ENCODE assay signal across 27 cellular contexts in genomic region chr17:2701996-2702741, GRCh38. TPM values are rescaled to one million over a fixed set of nuclear protein-coding genes. Genes with fewer than 3 reads are reported as not detected.
DNase-seq lines count a peak whose midpoint lies in the region; ATAC-seq, FAIRE-seq and TF ChIP-seq lines count a peak whose summit lies in the region.
"Had no signal": no experiment of that assay in that cellular context is flagged by ENCODE, and none has a peak within 500 bp of the region (broad histone marks: within the 10 kb centered on the region; RNA-seq: fewer than 3 reads in every experiment).

No MANE protein-coding gene starts in this region.

- no peak overlapping the region; the same call in 1 of the 2 replicates for H3K27ac Mint-ChIP-seq in GM23338
- H3K27ac Mint-ChIP-seq in activated CD4-positive, alpha-beta T cell treated with anti-CD3 and anti-CD28 coated beads, Interleukin-2, amount 10 ng/mL, durations not matched to agents 24 days and 14 days: no peak overlapping the region
- H3K27ac Mint-ChIP-seq: activated naive CD4-positive, alpha-beta T cell treated with anti-CD3 and anti-CD28 coated beads, Interleukin-2, amount 10 ng/mL, durations not matched to agents 7 days and 5 days; T-cell had no signal

- H2AFZ ChIP-seq in GM23338 (no peak overlapping the region), H1 (ENCODE audit: low read length) (no peak overlapping the region)

- DNase-seq in Ammon's horn (ENCODE audit: low spot score) (peak; percentile 37), GM23338 (ENCODE audit: low spot score) (peak; percentile 50), H1 (ENCODE audit: low read depth in 1 of 2, low spot score in 2 of 2) (no peak), mucosa of descending colon (peak in 2 of 3 donors; percentile 9 to 36), T-helper 9 cell (no peak), DMS53 treated with DMSO at 0.1 percent for 48 hours (lab: John Stamatoyannopoulos, UW; ENCODE audit: unreplicated experiment) (no peak), H54 (ENCODE audit: insufficient read length, low spot score) (no peak)
- no peak for DNase-seq in activated CD4-positive, alpha-beta T cell treated with anti-CD3 and anti-CD28 coated beads, Interleukin-2, amount 10 ng/mL, durations not matched to agents 24 days and 14 days
- DNase-seq: activated CD4-positive, alpha-beta T cell treated with anti-CD3 and anti-CD28 coated beads, Interleukin-2, amount 50 U/mL, for 4 hours; CD8-positive, alpha-beta memory T cell; colonic mucosa; DMS79 treated with DMSO at 0.1 percent for 48 hours; foreskin keratinocyte; NCI-H1105 treated with DMSO at 0.1 percent for 48 hours; NCI-H526; SHP77 treated with DMSO at 0.1 percent for 48 hours; stimulated activated CD4-positive, alpha-beta T cell treated with anti-CD3 and anti-CD28 coated beads, Interleukin-2, amount 100 ng/mL, for 24 hours; stimulated activated naive CD4-positive, alpha-beta T cell treated with Interleukin-2 at 50 U/mL for 16 hours; T-cell; trophoblast cell had no signal

- H3K23ac ChIP-seq in H1 (ENCODE audit: insufficient read length): no peak overlapping the region

- H3K56ac ChIP-seq in H1 (replicated peaks; ENCODE audit: insufficient read length, low read depth, low read length): no peak overlapping the region

- no peak overlapping the region for H2BK5ac ChIP-seq in H1 (ENCODE audit: low read depth, low read length)

- no peak overlapping the region for H4K8ac ChIP-seq in H1 (ENCODE audit: extremely low read depth, insufficient read depth, low read length)

- ATAC-seq in GM23338 (peak; percentile 7), mucosa of descending colon (no peak)
- ATAC-seq: foreskin keratinocyte, left colon, T-cell had no signal

- POLR2A ChIA-PET in H1 (lab: Charles Lee; ENCODE audit: partially characterized antibody): interaction anchor here (0.9 to 1.5 kb wide), 6 partner anchors 9 to 23 kb away, joined by 3 to 6 read pairs (median 4); no protein-coding TSS in a partner anchor

- H3K9me3 Mint-ChIP-seq in GM23338: no peaks in the 10 kb centered on the region
- no peaks in the 10 kb centered on the region for H3K9me3 Mint-ChIP-seq in activated CD4-positive, alpha-beta T cell treated with anti-CD3 and anti-CD28 coated beads, Interleukin-2, amount 10 ng/mL, durations not matched to agents 24 days and 14 days
- H3K9me3 Mint-ChIP-seq: activated naive CD4-positive, alpha-beta T cell treated with anti-CD3 and anti-CD28 coated beads, Interleukin-2, amount 10 ng/mL, durations not matched to agents 7 days and 5 days; CD8-positive, alpha-beta memory T cell; T-cell had no signal

- peak; percentile 41 to 61 for TF ChIP-seq RAD21 in H1 (IDR thresholded peaks at IDR 0.05 in 1 of 2, conservative IDR thresholded peaks at IDR 0.05 in 1 of 2; ENCODE audit: low read depth in 2 of 2, low read length in 2 of 2)

- H3K23me2 ChIP-seq in H1 (ENCODE audit: low read depth, low read length): no peaks in the 10 kb centered on the region

- no peak for TF ChIP-seq EP300 in H1 (IDR thresholded peaks at IDR 0.05; ENCODE audit: borderline replicate concordance in 1 of 2, low read depth in 2 of 2, low read length in 2 of 2)

- H3K27ac ChIP-seq in GM23338 (ENCODE audit: low read depth) (no peak overlapping the region), H1 (ENCODE audit: low read depth, low read length) (no peak overlapping the region)
- H3K27ac ChIP-seq: colonic mucosa, foreskin keratinocyte had no signal

- no peak overlapping the region for H2BK12ac ChIP-seq in H1 (ENCODE audit: low read depth, low read length)

- H3K14ac ChIP-seq in H1 (ENCODE audit: insufficient read length): no peak overlapping the region

- H3K79me2 ChIP-seq in GM23338 (replicated peaks; ENCODE audit: insufficient read depth): peaks cover 20% of the 10 kb centered on the region
- peaks cover 0 to 22% of the 10 kb centered on the region in 2 experiments; a peak in 2 of 4 replicates for H3K79me2 ChIP-seq in H1 (ENCODE audit: control insufficient read depth in 1 of 2, insufficient read depth in 2 of 2, low read length in 2 of 2)

- no peak overlapping the region for H4K91ac ChIP-seq in H1 (replicated peaks; ENCODE audit: insufficient read length, low read length)

- peaks cover 3% of the 10 kb centered on the region for H4K20me1 ChIP-seq in GM23338 (replicated peaks; ENCODE audit: insufficient read depth)
- peaks cover under 1 to 29% of the 10 kb centered on the region in 2 experiments for H4K20me1 ChIP-seq in H1 (replicated peaks in 1 of 2; ENCODE audit: control insufficient read depth in 1 of 2, insufficient read depth in 2 of 2, low read length in 2 of 2)

- WGBS in H1 (ENCODE audit: extremely low coverage in 1 of 2, insufficient coverage in 1 of 2, insufficient read length in 1 of 2, insufficient replicate concordance in 2 of 2, low coverage in 1 of 2, low lambda C conversion rate in 2 of 2, missing lambda C conversion rate in 1 of 2), 2 experiments: 91% methylated on average over 22 of the region's 22 CpGs; no CpG with 5 or more reads in 1 of the 2 experiments

- H3K27me3 ChIP-seq in GM23338 (ENCODE audit: insufficient read depth) (no peaks in the 10 kb centered on the region), H1 (replicated peaks in 1 of 4; ENCODE audit: control insufficient read depth in 3 of 4, extremely low read depth in 1 of 4, insufficient read depth in 3 of 4, low read length in 3 of 4) (no peaks in the 10 kb centered on the region)
- H3K27me3 ChIP-seq: colonic mucosa, foreskin keratinocyte had no signal

- no peak overlapping the region for H3K4me3 Mint-ChIP-seq in GM23338
- H3K4me3 Mint-ChIP-seq in activated CD4-positive, alpha-beta T cell treated with anti-CD3 and anti-CD28 coated beads, Interleukin-2, amount 10 ng/mL, durations not matched to agents 24 days and 14 days: no peak overlapping the region
- H3K4me3 Mint-ChIP-seq: activated naive CD4-positive, alpha-beta T cell treated with anti-CD3 and anti-CD28 coated beads, Interleukin-2, amount 10 ng/mL, durations not matched to agents 7 days and 5 days; T-cell had no signal

- no peak overlapping the region for H3K18ac ChIP-seq in H1 (ENCODE audit: extremely low read depth, low read length)

- no peak overlapping the region for H4K5ac ChIP-seq in H1 (ENCODE audit: insufficient read length, low read depth, low read length)

- no peak overlapping the region for H3K4ac ChIP-seq in H1 (replicated peaks; ENCODE audit: insufficient read length, low read depth, low read length)

- H3F3A ChIP-seq in GM23338 (replicated peaks; ENCODE audit: low read depth): no peaks in the 10 kb centered on the region

- no peak overlapping the region for H2BK15ac ChIP-seq in H1 (ENCODE audit: low read length)

- H3K9me2 ChIP-seq in GM23338 (ENCODE audit: insufficient read depth): no peaks in the 10 kb centered on the region

- CTCF ChIA-PET in H1 (lab: Charles Lee; ENCODE audit: partially characterized antibody): interaction anchor here (0.7 to 1.5 kb wide), 9 partner anchors 11 to 184 kb away, joined by 3 read pairs; no protein-coding TSS in a partner anchor

- TF ChIP-seq CTCF in GM23338 (conservative IDR thresholded peaks at IDR 0.05; ENCODE audit: low read depth in 2 of 2): peak; percentile 35 to 71
- peak; percentile 28 to 63 (median 51) for TF ChIP-seq CTCF in H1 (IDR thresholded peaks at IDR 0.05; ENCODE audit: control extremely low read depth in 1 of 3, insufficient read depth in 1 of 3, low read depth in 1 of 3, low read length in 3 of 3)
- no peak for TF ChIP-seq CTCF in mucosa of descending colon (IDR thresholded peaks at IDR 0.05)

- H3K4me3 ChIP-seq in GM23338 (no peak overlapping the region), H1 (ENCODE audit: extremely low read depth in 1 of 4, insufficient read depth in 2 of 4, low read depth in 3 of 4, low read length in 4 of 4) (no peak overlapping the region), mucosa of descending colon (no peak overlapping the region)
- H3K4me3 ChIP-seq: colonic mucosa had no signal

- H3K36me3 Mint-ChIP-seq in GM23338 (ENCODE audit: low read depth): peaks cover 44% of the 10 kb centered on the region; the same call in 2 of the 3 replicates
- H3K36me3 Mint-ChIP-seq in activated CD4-positive, alpha-beta T cell treated with anti-CD3 and anti-CD28 coated beads, Interleukin-2, amount 10 ng/mL, durations not matched to agents 24 days and 14 days (ENCODE audit: low read depth): peaks cover 39% of the 10 kb centered on the region

- no peaks in the 10 kb centered on the region for H3K36me3 ChIP-seq in GM23338 (ENCODE audit: insufficient read depth)
- H3K36me3 ChIP-seq in H1 (ENCODE audit: control insufficient read depth in 2 of 4, insufficient read depth in 4 of 4, low read length in 3 of 4): peaks cover 0 to 28% (median 18%) of the 10 kb centered on the region in 4 experiments; a peak in 7 of 8 replicates
- H3K36me3 ChIP-seq in mucosa of descending colon (ENCODE audit: low read depth): peaks cover 27% of the 10 kb centered on the region

- H3K4me1 ChIP-seq in GM23338 (ENCODE audit: insufficient read depth) (no peaks in the 10 kb centered on the region; the same call in 1 of the 2 replicates), H1 (replicated peaks in 1 of 4; ENCODE audit: control insufficient read depth in 3 of 4, insufficient read depth in 4 of 4, low read length in 3 of 4) (peaks cover 0 to 4% (median 3%) of the 10 kb centered on the region in 4 experiments; a peak in 5 of 7 replicates), mucosa of descending colon (ENCODE audit: low read depth) (peaks cover 3% of the 10 kb centered on the region)
- H3K4me1 ChIP-seq: colonic mucosa, foreskin keratinocyte had no signal

- H3K9ac ChIP-seq in H1 (replicated peaks in 1 of 4; ENCODE audit: extremely low read depth in 1 of 4, low read depth in 3 of 4, low read length in 3 of 4): no peak overlapping the region; a peak in 1 of 7 replicates

- H3K4me2 ChIP-seq in GM23338 (no peak overlapping the region), H1 (ENCODE audit: insufficient read depth in 1 of 2, low read depth in 2 of 2, low read length in 2 of 2) (no peak overlapping the region)

- no peaks in the 10 kb centered on the region for H3K9me3 ChIP-seq in H1 (ENCODE audit: insufficient read depth in 2 of 2, low read depth in 1 of 2, low read length in 1 of 2)
- H3K9me3 ChIP-seq in mucosa of descending colon: no peaks in the 10 kb centered on the region
- H3K9me3 ChIP-seq: colonic mucosa had no signal

- no peak overlapping the region for H2AK5ac ChIP-seq in H1 (ENCODE audit: low read depth, low read length)

- peaks cover 5% of the 10 kb centered on the region for H3K79me1 ChIP-seq in H1 (ENCODE audit: low read depth, low read length)

- peaks cover 19% of the 10 kb centered on the region for H3K4me1 Mint-ChIP-seq in GM23338
- peaks cover 9% of the 10 kb centered on the region for H3K4me1 Mint-ChIP-seq in activated CD4-positive, alpha-beta T cell treated with anti-CD3 and anti-CD28 coated beads, Interleukin-2, amount 10 ng/mL, durations not matched to agents 24 days and 14 days
- H3K4me1 Mint-ChIP-seq: activated naive CD4-positive, alpha-beta T cell treated with anti-CD3 and anti-CD28 coated beads, Interleukin-2, amount 10 ng/mL, durations not matched to agents 7 days and 5 days had no signal

- TF ChIP-seq POLR2A in H1 (IDR thresholded peaks at IDR 0.05; ENCODE audit: control extremely low read depth in 1 of 2, low read depth in 2 of 2, low read length in 2 of 2) (no peak), H54 (IDR thresholded peaks at IDR 0.05; ENCODE audit: low read depth, low read length) (no peak)

- H3K27me3 Mint-ChIP-seq in GM23338 (ENCODE audit: insufficient read depth, low read depth, poor library complexity): peaks cover 5% of the 10 kb centered on the region
- H3K27me3 Mint-ChIP-seq in activated CD4-positive, alpha-beta T cell treated with anti-CD3 and anti-CD28 coated beads, Interleukin-2, amount 10 ng/mL, durations not matched to agents 24 days and 14 days: no peaks in the 10 kb centered on the region
- H3K27me3 Mint-ChIP-seq: activated naive CD4-positive, alpha-beta T cell treated with anti-CD3 and anti-CD28 coated beads, Interleukin-2, amount 10 ng/mL, durations not matched to agents 7 days and 5 days; CD8-positive, alpha-beta memory T cell; T-cell had no signal

- no peak overlapping the region for H2BK20ac ChIP-seq in H1 (ENCODE audit: low read length)

- intact Hi-C loops in mucosa of descending colon (cut with DNase I, micrococcal nuclease): no loop called here
- intact Hi-C loops in activated CD4-positive, alpha-beta T cell treated with anti-CD3 and anti-CD28 coated beads, Interleukin-2, amount 10 ng/mL, durations not matched to agents 24 days and 14 days (cut with micrococcal nuclease): no loop called here

- H2BK120ac ChIP-seq in H1 (replicated peaks; ENCODE audit: low read depth, low read length): no peak overlapping the region

- FAIRE-seq in H1 (lab: Jason Lieb, UNC) (no peak), H54 (lab: Jason Lieb, UNC) (no peak)
- FAIRE-seq: endothelial cell of umbilical vein, GM18507 had no signal

RNA-seq across cellular contexts. Expression of gene CLUH, which starts 9.4 kb away (rescaled TPM):
- 86.1 and 90.0 TPM in 2 replicates for total RNA-seq in GM23338 (2014; rRNA removed; shearing (Covaris generic))
- polyA plus RNA-seq in GM23338 (2016; fragmentation: Nextera tagmentation; extraction: Ambion mirVana): 23.5 and 24.2 TPM in 2 replicates
- total RNA-seq in H1 (2021; fragmentation: NEBNext Ultra II Directional; extraction: Animal tissue kit (Norgen Biotek cat#: 25700)): 93.6 and 98.6 TPM in 2 replicates
- 33.6 and 46.8 TPM in 2 replicates for polyA plus RNA-seq in H1 (2011; rRNA removed)
- polyA plus RNA-seq in H1 (2011; cell fraction: cytosol; rRNA removed): 32.3 TPM
- 142 TPM for polyA plus RNA-seq in H1 (2011; cell fraction: nucleus; rRNA removed)
- 64.3 to 76.7 TPM (median 69.8 TPM) in 4 replicates for polyA plus RNA-seq in H1 (2012, experiment 1 of 2)
- polyA plus RNA-seq in H1 (2012, experiment 2 of 2): 44.8 TPM
- 45.6 TPM for polyA plus RNA-seq in H1 (2013, experiment 1 of 2)
- 39.5 TPM for polyA plus RNA-seq in H1 (2013, experiment 2 of 2)
- polyA minus RNA-seq in H1 (2011; rRNA and poly(A)+ RNA removed): 24.7 and 34.6 TPM in 2 replicates
- 32.9 TPM for polyA minus RNA-seq in H1 (2011; cell fraction: cytosol; rRNA and poly(A)+ RNA removed)
- 44.5 TPM for polyA minus RNA-seq in H1 (2011; cell fraction: nucleus; rRNA and poly(A)+ RNA removed)
- total RNA-seq in mucosa of descending colon: 100 to 1,000 TPM; 120 to 149 (median 145) TPM
- 178 and 193 TPM in 2 replicates for total RNA-seq in activated CD4-positive, alpha-beta T cell treated with anti-CD3 and anti-CD28 coated beads, Interleukin-2, amount 10 ng/mL, durations not matched to agents 24 days and 14 days

RNA-seq across cellular contexts. Expression of gene CCDC92B, which starts 47.3 kb away (rescaled TPM):
- total RNA-seq in GM23338 (2014; rRNA removed; shearing (Covaris generic)): 8.4 and 9.1 TPM in 2 replicates
- polyA plus RNA-seq in GM23338 (2016; fragmentation: Nextera tagmentation; extraction: Ambion mirVana): 4.8 and 5.7 TPM in 2 replicates
- total RNA-seq in H1 (2021; fragmentation: NEBNext Ultra II Directional; extraction: Animal tissue kit (Norgen Biotek cat#: 25700)): 11.9 and 12.1 TPM in 2 replicates
- polyA plus RNA-seq in H1 (2011; rRNA removed): 5.5 and 9.0 TPM in 2 replicates
- 5.5 TPM for polyA plus RNA-seq in H1 (2011; cell fraction: cytosol; rRNA removed)
- 11.0 TPM for polyA plus RNA-seq in H1 (2011; cell fraction: nucleus; rRNA removed)
- polyA plus RNA-seq in H1 (2012, experiment 1 of 2): 9.2 to 11.7 TPM (median 11.1 TPM) in 4 replicates
- 12.5 TPM for polyA plus RNA-seq in H1 (2012, experiment 2 of 2)
- 8.5 TPM for polyA plus RNA-seq in H1 (2013, experiment 1 of 2)
- 8.3 TPM for polyA plus RNA-seq in H1 (2013, experiment 2 of 2)
- polyA minus RNA-seq in H1 (2011; rRNA and poly(A)+ RNA removed): 4.7 and 10.4 TPM in 2 replicates
- 6.5 TPM for polyA minus RNA-seq in H1 (2011; cell fraction: cytosol; rRNA and poly(A)+ RNA removed)
- 4.9 TPM for polyA minus RNA-seq in H1 (2011; cell fraction: nucleus; rRNA and poly(A)+ RNA removed)
- 1 to 10 TPM; 1.3 to 2.2 (median 2.2) TPM for total RNA-seq in mucosa of descending colon
- total RNA-seq in activated CD4-positive, alpha-beta T cell treated with anti-CD3 and anti-CD28 coated beads, Interleukin-2, amount 10 ng/mL, durations not matched to agents 24 days and 14 days: 0.14 TPM in 2 replicates
- total RNA-seq: endothelial cell of umbilical vein, HT1080, LHCN-M2, osteocyte had no signal
- polyA plus RNA-seq: CD8-positive, alpha-beta memory T cell; endothelial cell of umbilical vein had no signal

Comparison
In these comparisons a context has a peak if more than half of its experiments do, and no peak if none do; other contexts are left out.
1. DNase-seq: peak in Ammon's horn (single experiment), GM23338 (single experiment) and mucosa of descending colon (2 of 3); none in H1 (0 of 2), activated CD4-positive, alpha-beta T cell treated with anti-CD3 and anti-CD28 coated beads, Interleukin-2, amount 10 ng/mL, durations not matched to agents 24 days and 14 days (single experiment), T-helper 9 cell (single experiment), DMS53 treated with DMSO at 0.1 percent for 48 hours (single experiment) and H54 (single experiment).